ENCODE assay signal across 1 cellular context in the genomic region with DNA sequence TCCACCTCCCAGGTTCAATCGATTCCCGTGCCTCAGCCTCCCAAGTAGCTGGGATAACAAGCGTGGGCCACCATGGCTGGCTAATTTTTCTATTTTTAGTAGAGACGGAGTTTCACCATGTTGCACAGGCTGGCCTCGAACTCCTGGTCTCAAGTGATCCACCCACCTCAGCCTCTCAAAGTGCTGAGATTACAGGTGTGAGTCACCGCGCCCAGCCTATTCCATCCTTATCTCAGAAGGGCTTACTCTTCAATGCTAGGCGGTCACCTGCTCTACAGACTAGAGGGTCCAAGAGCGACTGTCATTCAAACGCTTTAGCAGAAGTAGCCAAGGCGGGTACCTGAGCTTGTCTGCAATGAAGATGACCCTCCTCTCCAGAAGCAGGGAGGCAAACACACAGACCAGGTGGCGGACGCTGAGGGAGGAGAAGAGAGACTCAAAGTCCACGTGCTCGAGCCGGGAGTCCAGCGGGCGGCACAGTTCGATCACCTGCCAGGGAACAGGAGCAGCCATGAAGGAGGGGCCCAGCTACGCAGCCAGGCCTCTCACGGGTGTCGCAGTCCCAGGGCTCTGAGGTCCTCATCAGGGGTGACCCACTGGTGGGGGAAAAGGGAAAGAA.
TF ChIP-seq lines count a peak whose summit lies in the region.

No MANE protein-coding gene starts in this region.

TF ChIP-seq in HepG2, 621 proteins besides CTCF, POLR2A, EP300 and RAD21 (continued from another document and continues in another):
- TF ChIP-seq, protein P1, sequence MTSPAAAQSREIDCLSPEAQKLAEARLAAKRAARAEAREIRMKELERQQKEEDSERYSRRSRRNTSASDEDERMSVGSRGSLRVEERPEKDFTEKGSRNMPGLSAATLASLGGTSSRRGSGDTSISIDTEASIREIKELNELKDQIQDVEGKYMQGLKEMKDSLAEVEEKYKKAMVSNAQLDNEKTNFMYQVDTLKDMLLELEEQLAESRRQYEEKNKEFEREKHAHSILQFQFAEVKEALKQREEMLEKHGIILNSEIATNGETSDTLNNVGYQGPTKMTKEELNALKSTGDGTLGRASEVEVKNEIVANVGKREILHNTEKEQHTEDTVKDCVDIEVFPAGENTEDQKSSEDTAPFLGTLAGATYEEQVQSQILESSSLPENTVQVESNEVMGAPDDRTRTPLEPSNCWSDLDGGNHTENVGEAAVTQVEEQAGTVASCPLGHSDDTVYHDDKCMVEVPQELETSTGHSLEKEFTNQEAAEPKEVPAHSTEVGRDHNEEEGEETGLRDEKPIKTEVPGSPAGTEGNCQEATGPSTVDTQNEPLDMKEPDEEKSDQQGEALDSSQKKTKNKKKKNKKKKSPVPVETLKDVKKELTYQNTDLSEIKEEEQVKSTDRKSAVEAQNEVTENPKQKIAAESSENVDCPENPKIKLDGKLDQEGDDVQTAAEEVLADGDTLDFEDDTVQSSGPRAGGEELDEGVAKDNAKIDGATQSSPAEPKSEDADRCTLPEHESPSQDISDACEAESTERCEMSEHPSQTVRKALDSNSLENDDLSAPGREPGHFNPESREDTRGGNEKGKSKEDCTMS (CRISPR knock-in tag; conservative IDR thresholded peaks at IDR 0.05), result no peak
- TF ChIP-seq, protein P2, sequence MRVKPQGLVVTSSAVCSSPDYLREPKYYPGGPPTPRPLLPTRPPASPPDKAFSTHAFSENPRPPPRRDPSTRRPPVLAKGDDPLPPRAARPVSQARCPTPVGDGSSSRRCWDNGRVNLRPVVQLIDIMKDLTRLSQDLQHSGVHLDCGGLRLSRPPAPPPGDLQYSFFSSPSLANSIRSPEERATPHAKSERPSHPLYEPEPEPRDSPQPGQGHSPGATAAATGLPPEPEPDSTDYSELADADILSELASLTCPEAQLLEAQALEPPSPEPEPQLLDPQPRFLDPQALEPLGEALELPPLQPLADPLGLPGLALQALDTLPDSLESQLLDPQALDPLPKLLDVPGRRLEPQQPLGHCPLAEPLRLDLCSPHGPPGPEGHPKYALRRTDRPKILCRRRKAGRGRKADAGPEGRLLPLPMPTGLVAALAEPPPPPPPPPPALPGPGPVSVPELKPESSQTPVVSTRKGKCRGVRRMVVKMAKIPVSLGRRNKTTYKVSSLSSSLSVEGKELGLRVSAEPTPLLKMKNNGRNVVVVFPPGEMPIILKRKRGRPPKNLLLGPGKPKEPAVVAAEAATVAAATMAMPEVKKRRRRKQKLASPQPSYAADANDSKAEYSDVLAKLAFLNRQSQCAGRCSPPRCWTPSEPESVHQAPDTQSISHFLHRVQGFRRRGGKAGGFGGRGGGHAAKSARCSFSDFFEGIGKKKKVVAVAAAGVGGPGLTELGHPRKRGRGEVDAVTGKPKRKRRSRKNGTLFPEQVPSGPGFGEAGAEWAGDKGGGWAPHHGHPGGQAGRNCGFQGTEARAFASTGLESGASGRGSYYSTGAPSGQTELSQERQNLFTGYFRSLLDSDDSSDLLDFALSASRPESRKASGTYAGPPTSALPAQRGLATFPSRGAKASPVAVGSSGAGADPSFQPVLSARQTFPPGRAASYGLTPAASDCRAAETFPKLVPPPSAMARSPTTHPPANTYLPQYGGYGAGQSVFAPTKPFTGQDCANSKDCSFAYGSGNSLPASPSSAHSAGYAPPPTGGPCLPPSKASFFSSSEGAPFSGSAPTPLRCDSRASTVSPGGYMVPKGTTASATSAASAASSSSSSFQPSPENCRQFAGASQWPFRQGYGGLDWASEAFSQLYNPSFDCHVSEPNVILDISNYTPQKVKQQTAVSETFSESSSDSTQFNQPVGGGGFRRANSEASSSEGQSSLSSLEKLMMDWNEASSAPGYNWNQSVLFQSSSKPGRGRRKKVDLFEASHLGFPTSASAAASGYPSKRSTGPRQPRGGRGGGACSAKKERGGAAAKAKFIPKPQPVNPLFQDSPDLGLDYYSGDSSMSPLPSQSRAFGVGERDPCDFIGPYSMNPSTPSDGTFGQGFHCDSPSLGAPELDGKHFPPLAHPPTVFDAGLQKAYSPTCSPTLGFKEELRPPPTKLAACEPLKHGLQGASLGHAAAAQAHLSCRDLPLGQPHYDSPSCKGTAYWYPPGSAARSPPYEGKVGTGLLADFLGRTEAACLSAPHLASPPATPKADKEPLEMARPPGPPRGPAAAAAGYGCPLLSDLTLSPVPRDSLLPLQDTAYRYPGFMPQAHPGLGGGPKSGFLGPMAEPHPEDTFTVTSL (CRISPR knock-in tag; IDR thresholded peaks at IDR 0.05; ENCODE audit: borderline replicate concordance), result no peak
- no peak for TF ChIP-seq KMT2A (CRISPR knock-in tag; IDR thresholded peaks at IDR 0.05)
- TF ChIP-seq TERF1 (CRISPR knock-in tag; IDR thresholded peaks at IDR 0.05), result no peak
- no peak for TF ChIP-seq ZNF660 (CRISPR knock-in tag; IDR thresholded peaks at IDR 0.05; ENCODE audit: borderline replicate concordance, low read depth)
- no peak for TF ChIP-seq SNAPC2 (CRISPR knock-in tag; IDR thresholded peaks at IDR 0.05)
- TF ChIP-seq RBM39 (IDR thresholded peaks at IDR 0.05; ENCODE audit: low read depth, low read length, poor library complexity, severe bottlenecking), result no peak
- no peak for TF ChIP-seq ZNF891 (CRISPR knock-in tag; IDR thresholded peaks at IDR 0.05)
- peak; percentile 35; the same call in 1 of the 2 replicates for TF ChIP-seq ZNF746 (CRISPR knock-in tag; IDR thresholded peaks at IDR 0.05)
- TF ChIP-seq ZNF839 (CRISPR knock-in tag; IDR thresholded peaks at IDR 0.05; ENCODE audit: borderline replicate concordance), result no peak
- TF ChIP-seq KLF13 (CRISPR knock-in tag; IDR thresholded peaks at IDR 0.05), result no peak
- no peak for TF ChIP-seq GLMP (CRISPR knock-in tag; IDR thresholded peaks at IDR 0.05; ENCODE audit: borderline replicate concordance)
- no peak for TF ChIP-seq ZNF10 (CRISPR knock-in tag; IDR thresholded peaks at IDR 0.05; ENCODE audit: borderline replicate concordance, low read depth)
- TF ChIP-seq NFRKB (IDR thresholded peaks at IDR 0.05), result no peak
- TF ChIP-seq RCOR2 (CRISPR knock-in tag; IDR thresholded peaks at IDR 0.05), result no peak
- no peak for TF ChIP-seq SRSF9 (IDR thresholded peaks at IDR 0.05; ENCODE audit: borderline replicate concordance, insufficient read depth, low read depth, low read length, poor library complexity, severe bottlenecking)
- no peak for TF ChIP-seq HOXA5 (CRISPR knock-in tag; IDR thresholded peaks at IDR 0.05)
- TF ChIP-seq ZSCAN22 (CRISPR knock-in tag; IDR thresholded peaks at IDR 0.05), result no peak
- TF ChIP-seq, protein P3, sequence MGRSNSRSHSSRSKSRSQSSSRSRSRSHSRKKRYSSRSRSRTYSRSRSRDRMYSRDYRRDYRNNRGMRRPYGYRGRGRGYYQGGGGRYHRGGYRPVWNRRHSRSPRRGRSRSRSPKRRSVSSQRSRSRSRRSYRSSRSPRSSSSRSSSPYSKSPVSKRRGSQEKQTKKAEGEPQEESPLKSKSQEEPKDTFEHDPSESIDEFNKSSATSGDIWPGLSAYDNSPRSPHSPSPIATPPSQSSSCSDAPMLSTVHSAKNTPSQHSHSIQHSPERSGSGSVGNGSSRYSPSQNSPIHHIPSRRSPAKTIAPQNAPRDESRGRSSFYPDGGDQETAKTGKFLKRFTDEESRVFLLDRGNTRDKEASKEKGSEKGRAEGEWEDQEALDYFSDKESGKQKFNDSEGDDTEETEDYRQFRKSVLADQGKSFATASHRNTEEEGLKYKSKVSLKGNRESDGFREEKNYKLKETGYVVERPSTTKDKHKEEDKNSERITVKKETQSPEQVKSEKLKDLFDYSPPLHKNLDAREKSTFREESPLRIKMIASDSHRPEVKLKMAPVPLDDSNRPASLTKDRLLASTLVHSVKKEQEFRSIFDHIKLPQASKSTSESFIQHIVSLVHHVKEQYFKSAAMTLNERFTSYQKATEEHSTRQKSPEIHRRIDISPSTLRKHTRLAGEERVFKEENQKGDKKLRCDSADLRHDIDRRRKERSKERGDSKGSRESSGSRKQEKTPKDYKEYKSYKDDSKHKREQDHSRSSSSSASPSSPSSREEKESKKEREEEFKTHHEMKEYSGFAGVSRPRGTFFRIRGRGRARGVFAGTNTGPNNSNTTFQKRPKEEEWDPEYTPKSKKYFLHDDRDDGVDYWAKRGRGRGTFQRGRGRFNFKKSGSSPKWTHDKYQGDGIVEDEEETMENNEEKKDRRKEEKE (IDR thresholded peaks at IDR 0.05), result no peak
- TF ChIP-seq ZMYM4 (CRISPR knock-in tag; IDR thresholded peaks at IDR 0.05), result no peak
- TF ChIP-seq ZKSCAN1 (IDR thresholded peaks at IDR 0.05; ENCODE audit: low read length), result no peak
- TF ChIP-seq SCMH1 (CRISPR knock-in tag; IDR thresholded peaks at IDR 0.05; ENCODE audit: borderline replicate concordance), result no peak
- no peak for TF ChIP-seq ELF3 (CRISPR knock-in tag; IDR thresholded peaks at IDR 0.05)
- TF ChIP-seq GATA4 (IDR thresholded peaks at IDR 0.05; ENCODE audit: borderline replicate concordance, low read depth), result no peak; the same call in 1 of the 2 replicates
- TF ChIP-seq, protein P4, sequence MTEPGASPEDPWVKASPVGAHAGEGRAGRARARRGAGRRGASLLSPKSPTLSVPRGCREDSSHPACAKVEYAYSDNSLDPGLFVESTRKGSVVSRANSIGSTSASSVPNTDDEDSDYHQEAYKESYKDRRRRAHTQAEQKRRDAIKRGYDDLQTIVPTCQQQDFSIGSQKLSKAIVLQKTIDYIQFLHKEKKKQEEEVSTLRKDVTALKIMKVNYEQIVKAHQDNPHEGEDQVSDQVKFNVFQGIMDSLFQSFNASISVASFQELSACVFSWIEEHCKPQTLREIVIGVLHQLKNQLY (CRISPR knock-in tag; IDR thresholded peaks at IDR 0.05), result peak; percentile 54; the same call in 1 of the 2 replicates
- TF ChIP-seq GMEB1 (CRISPR knock-in tag; IDR thresholded peaks at IDR 0.05; ENCODE audit: borderline replicate concordance), result 0 out of 2 replicates have a peak, but pooled peaks have one; percentile 25
- no peak for TF ChIP-seq PREB (CRISPR knock-in tag; IDR thresholded peaks at IDR 0.05)
- TF ChIP-seq ZBTB38 (CRISPR knock-in tag; IDR thresholded peaks at IDR 0.05), result no peak
- TF ChIP-seq FLYWCH1 (CRISPR knock-in tag; IDR thresholded peaks at IDR 0.05), result no peak
- TF ChIP-seq SIN3A (IDR thresholded peaks at IDR 0.05; ENCODE audit: borderline replicate concordance, low read depth, low read length), result peak; percentile 43; the same call in 1 of the 2 replicates
- TF ChIP-seq ZNF605 (CRISPR knock-in tag; IDR thresholded peaks at IDR 0.05), result no peak
- TF ChIP-seq BCL6 (CRISPR knock-in tag; IDR thresholded peaks at IDR 0.05), result peak; percentile 37; the same call in 1 of the 2 replicates
- TF ChIP-seq, protein P5, sequence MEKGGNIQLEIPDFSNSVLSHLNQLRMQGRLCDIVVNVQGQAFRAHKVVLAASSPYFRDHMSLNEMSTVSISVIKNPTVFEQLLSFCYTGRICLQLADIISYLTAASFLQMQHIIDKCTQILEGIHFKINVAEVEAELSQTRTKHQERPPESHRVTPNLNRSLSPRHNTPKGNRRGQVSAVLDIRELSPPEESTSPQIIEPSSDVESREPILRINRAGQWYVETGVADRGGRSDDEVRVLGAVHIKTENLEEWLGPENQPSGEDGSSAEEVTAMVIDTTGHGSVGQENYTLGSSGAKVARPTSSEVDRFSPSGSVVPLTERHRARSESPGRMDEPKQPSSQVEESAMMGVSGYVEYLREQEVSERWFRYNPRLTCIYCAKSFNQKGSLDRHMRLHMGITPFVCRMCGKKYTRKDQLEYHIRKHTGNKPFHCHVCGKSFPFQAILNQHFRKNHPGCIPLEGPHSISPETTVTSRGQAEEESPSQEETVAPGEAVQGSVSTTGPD (CRISPR knock-in tag; IDR thresholded peaks at IDR 0.05), result no peak
- TF ChIP-seq CHCHD3 (CRISPR knock-in tag; IDR thresholded peaks at IDR 0.05), result no peak
- no peak for TF ChIP-seq ZNF510 (CRISPR knock-in tag; IDR thresholded peaks at IDR 0.05; ENCODE audit: low read depth)
- no peak for TF ChIP-seq ZNF567 (CRISPR knock-in tag; IDR thresholded peaks at IDR 0.05; ENCODE audit: borderline replicate concordance)
- no peak for TF ChIP-seq SOX6 (IDR thresholded peaks at IDR 0.05)
- TF ChIP-seq SOX6 (CRISPR knock-in tag; IDR thresholded peaks at IDR 0.05), result peak; percentile 50; the same call in 1 of the 2 replicates
- TF ChIP-seq ZNF451 (CRISPR knock-in tag; IDR thresholded peaks at IDR 0.05), result no peak
- TF ChIP-seq, protein P6, sequence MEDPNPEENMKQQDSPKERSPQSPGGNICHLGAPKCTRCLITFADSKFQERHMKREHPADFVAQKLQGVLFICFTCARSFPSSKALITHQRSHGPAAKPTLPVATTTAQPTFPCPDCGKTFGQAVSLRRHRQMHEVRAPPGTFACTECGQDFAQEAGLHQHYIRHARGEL (CRISPR knock-in tag; IDR thresholded peaks at IDR 0.05), result no peak
- TF ChIP-seq SP140L (CRISPR knock-in tag; IDR thresholded peaks at IDR 0.05; ENCODE audit: borderline replicate concordance), result no peak
- TF ChIP-seq ZNF878 (CRISPR knock-in tag; IDR thresholded peaks at IDR 0.05), result no peak
- TF ChIP-seq MIER2 (CRISPR knock-in tag; IDR thresholded peaks at IDR 0.05), result no peak
- no peak for TF ChIP-seq HCFC1 (IDR thresholded peaks at IDR 0.05; ENCODE audit: low read depth, low read length)
